In the genomic region with DNA sequence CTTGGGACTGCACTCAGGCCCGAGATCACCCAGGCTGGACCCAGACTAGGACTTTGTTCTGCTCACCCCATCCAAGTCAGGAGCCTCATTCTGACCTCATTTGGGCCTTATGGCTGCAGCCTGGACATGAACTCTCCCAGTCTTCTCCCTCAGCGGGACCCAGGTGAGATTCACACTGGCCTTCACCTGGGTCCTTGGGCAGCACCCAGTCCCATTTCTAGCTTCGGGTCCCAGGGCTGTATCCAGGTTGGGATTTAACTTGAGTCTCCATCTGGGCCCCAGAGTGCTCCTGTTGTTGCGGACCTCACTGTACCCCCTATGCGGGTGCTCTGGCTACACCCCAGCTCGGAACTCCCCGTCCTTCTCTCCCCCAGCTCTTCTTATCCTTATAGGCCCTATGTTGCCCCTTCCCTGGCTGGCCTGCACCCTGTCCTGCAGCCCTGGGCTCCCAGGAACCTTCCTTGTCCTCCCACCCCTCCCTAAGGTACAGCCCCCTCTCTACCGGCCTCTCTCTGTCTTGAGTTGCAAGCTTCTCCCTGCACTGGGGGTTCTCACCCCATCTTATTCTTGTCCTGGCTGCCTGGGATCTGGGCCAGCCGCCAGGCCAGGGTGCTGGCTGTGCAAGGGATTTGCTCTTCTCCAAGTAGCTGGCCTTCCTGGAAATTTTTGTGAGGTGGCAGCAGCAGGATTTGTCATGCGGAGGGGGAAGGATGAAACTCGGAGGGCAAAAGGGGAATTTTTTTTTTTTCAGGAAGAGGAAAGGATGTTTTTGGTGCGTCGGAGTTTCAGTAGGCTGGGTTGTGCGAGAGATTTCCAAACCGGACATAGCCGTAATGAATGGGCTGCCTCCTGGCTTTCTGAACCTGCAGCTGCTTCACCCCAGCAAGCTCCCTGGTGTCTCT, we compare ENCODE assay signal across 1 cellular context.
TF ChIP-seq lines count a peak whose summit lies in the region.

No MANE protein-coding gene starts in this region.

TF ChIP-seq in HepG2, 621 proteins besides CTCF, POLR2A, EP300 and RAD21 (continued from another document and continues in another):
- TF ChIP-seq, protein P1, sequence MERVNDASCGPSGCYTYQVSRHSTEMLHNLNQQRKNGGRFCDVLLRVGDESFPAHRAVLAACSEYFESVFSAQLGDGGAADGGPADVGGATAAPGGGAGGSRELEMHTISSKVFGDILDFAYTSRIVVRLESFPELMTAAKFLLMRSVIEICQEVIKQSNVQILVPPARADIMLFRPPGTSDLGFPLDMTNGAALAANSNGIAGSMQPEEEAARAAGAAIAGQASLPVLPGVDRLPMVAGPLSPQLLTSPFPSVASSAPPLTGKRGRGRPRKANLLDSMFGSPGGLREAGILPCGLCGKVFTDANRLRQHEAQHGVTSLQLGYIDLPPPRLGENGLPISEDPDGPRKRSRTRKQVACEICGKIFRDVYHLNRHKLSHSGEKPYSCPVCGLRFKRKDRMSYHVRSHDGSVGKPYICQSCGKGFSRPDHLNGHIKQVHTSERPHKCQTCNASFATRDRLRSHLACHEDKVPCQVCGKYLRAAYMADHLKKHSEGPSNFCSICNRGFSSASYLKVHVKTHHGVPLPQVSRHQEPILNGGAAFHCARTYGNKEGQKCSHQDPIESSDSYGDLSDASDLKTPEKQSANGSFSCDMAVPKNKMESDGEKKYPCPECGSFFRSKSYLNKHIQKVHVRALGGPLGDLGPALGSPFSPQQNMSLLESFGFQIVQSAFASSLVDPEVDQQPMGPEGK (CRISPR knock-in tag; IDR thresholded peaks at IDR 0.05) = 0 out of 2 replicates have a peak, but pooled peaks have one; percentile 25
- TF ChIP-seq, protein P2, sequence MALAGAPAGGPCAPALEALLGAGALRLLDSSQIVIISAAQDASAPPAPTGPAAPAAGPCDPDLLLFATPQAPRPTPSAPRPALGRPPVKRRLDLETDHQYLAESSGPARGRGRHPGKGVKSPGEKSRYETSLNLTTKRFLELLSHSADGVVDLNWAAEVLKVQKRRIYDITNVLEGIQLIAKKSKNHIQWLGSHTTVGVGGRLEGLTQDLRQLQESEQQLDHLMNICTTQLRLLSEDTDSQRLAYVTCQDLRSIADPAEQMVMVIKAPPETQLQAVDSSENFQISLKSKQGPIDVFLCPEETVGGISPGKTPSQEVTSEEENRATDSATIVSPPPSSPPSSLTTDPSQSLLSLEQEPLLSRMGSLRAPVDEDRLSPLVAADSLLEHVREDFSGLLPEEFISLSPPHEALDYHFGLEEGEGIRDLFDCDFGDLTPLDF (CRISPR knock-in tag; IDR thresholded peaks at IDR 0.05) = peak; percentile 31; the same call in 1 of the 2 replicates
- TF ChIP-seq, protein P3, sequence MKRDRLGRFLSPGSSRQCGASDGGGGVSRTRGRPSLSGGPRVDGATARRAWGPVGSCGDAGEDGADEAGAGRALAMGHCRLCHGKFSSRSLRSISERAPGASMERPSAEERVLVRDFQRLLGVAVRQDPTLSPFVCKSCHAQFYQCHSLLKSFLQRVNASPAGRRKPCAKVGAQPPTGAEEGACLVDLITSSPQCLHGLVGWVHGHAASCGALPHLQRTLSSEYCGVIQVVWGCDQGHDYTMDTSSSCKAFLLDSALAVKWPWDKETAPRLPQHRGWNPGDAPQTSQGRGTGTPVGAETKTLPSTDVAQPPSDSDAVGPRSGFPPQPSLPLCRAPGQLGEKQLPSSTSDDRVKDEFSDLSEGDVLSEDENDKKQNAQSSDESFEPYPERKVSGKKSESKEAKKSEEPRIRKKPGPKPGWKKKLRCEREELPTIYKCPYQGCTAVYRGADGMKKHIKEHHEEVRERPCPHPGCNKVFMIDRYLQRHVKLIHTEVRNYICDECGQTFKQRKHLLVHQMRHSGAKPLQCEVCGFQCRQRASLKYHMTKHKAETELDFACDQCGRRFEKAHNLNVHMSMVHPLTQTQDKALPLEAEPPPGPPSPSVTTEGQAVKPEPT (CRISPR knock-in tag; IDR thresholded peaks at IDR 0.05; ENCODE audit: low read depth) = no peak
- TF ChIP-seq ZNF143 (CRISPR knock-in tag; IDR thresholded peaks at IDR 0.05) = 0 out of 2 replicates have a peak, but pooled peaks have one; percentile 2
- TF ChIP-seq, protein P4, sequence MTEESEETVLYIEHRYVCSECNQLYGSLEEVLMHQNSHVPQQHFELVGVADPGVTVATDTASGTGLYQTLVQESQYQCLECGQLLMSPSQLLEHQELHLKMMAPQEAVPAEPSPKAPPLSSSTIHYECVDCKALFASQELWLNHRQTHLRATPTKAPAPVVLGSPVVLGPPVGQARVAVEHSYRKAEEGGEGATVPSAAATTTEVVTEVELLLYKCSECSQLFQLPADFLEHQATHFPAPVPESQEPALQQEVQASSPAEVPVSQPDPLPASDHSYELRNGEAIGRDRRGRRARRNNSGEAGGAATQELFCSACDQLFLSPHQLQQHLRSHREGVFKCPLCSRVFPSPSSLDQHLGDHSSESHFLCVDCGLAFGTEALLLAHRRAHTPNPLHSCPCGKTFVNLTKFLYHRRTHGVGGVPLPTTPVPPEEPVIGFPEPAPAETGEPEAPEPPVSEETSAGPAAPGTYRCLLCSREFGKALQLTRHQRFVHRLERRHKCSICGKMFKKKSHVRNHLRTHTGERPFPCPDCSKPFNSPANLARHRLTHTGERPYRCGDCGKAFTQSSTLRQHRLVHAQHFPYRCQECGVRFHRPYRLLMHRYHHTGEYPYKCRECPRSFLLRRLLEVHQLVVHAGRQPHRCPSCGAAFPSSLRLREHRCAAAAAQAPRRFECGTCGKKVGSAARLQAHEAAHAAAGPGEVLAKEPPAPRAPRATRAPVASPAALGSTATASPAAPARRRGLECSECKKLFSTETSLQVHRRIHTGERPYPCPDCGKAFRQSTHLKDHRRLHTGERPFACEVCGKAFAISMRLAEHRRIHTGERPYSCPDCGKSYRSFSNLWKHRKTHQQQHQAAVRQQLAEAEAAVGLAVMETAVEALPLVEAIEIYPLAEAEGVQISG (CRISPR knock-in tag; IDR thresholded peaks at IDR 0.05) = 0 out of 2 replicates have a peak, but pooled peaks have one; percentile 1
- TF ChIP-seq TOE1 (CRISPR knock-in tag; IDR thresholded peaks at IDR 0.05) = no peak
- TF ChIP-seq NKX3-1 (CRISPR knock-in tag; IDR thresholded peaks at IDR 0.05) = 0 out of 2 replicates have a peak, but pooled peaks have one; percentile 22
- TF ChIP-seq, protein P5, sequence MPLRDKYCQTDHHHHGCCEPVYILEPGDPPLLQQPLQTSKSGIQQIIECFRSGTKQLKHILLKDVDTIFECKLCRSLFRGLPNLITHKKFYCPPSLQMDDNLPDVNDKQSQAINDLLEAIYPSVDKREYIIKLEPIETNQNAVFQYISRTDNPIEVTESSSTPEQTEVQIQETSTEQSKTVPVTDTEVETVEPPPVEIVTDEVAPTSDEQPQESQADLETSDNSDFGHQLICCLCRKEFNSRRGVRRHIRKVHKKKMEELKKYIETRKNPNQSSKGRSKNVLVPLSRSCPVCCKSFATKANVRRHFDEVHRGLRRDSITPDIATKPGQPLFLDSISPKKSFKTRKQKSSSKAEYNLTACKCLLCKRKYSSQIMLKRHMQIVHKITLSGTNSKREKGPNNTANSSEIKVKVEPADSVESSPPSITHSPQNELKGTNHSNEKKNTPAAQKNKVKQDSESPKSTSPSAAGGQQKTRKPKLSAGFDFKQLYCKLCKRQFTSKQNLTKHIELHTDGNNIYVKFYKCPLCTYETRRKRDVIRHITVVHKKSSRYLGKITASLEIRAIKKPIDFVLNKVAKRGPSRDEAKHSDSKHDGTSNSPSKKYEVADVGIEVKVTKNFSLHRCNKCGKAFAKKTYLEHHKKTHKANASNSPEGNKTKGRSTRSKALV (CRISPR knock-in tag; IDR thresholded peaks at IDR 0.05) = peak; percentile 18; the same call in 1 of the 2 replicates
- TF ChIP-seq, protein P6, sequence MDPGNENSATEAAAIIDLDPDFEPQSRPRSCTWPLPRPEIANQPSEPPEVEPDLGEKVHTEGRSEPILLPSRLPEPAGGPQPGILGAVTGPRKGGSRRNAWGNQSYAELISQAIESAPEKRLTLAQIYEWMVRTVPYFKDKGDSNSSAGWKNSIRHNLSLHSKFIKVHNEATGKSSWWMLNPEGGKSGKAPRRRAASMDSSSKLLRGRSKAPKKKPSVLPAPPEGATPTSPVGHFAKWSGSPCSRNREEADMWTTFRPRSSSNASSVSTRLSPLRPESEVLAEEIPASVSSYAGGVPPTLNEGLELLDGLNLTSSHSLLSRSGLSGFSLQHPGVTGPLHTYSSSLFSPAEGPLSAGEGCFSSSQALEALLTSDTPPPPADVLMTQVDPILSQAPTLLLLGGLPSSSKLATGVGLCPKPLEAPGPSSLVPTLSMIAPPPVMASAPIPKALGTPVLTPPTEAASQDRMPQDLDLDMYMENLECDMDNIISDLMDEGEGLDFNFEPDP (CRISPR knock-in tag; conservative IDR thresholded peaks at IDR 0.05) = 0 out of 2 replicates have a peak, but pooled peaks have one; percentile 46
- peak; percentile 30; the same call in 1 of the 2 replicates for TF ChIP-seq KDM5A (IDR thresholded peaks at IDR 0.05; ENCODE audit: borderline replicate concordance, low read length)
- peak; percentile 11 for TF ChIP-seq AGO2 (optimal IDR thresholded peaks at IDR 0.05; ENCODE audit: low read depth, low read length)
- no peak for TF ChIP-seq REL (CRISPR knock-in tag; conservative IDR thresholded peaks at IDR 0.05)
- TF ChIP-seq ZFY (CRISPR knock-in tag; IDR thresholded peaks at IDR 0.05) = peak; percentile 73; the same call in 1 of the 2 replicates
- TF ChIP-seq CBX1 (IDR thresholded peaks at IDR 0.05; ENCODE audit: low read depth) = no peak
- peak; percentile 48; the same call in 1 of the 2 replicates for TF ChIP-seq NCOA1 (CRISPR knock-in tag; IDR thresholded peaks at IDR 0.05)
- TF ChIP-seq ZNF816 (CRISPR knock-in tag; IDR thresholded peaks at IDR 0.05; ENCODE audit: borderline replicate concordance) = peak; percentile 34; the same call in 1 of the 2 replicates
- TF ChIP-seq LCORL (IDR thresholded peaks at IDR 0.05) = no peak
- peak; percentile 33; the same call in 1 of the 2 replicates for TF ChIP-seq LCORL (CRISPR knock-in tag; IDR thresholded peaks at IDR 0.05)
- TF ChIP-seq, protein P7, sequence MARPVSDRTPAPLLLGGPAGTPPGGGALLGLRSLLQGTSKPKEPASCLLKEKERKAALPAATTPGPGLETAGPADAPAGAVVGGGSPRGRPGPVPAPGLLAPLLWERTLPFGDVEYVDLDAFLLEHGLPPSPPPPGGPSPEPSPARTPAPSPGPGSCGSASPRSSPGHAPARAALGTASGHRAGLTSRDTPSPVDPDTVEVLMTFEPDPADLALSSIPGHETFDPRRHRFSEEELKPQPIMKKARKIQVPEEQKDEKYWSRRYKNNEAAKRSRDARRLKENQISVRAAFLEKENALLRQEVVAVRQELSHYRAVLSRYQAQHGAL (CRISPR knock-in tag; IDR thresholded peaks at IDR 0.05; ENCODE audit: not compliant biosample characterization) = peak; percentile 25
- no peak for TF ChIP-seq SMAD3 (CRISPR knock-in tag; IDR thresholded peaks at IDR 0.05)
- TF ChIP-seq TMF1 (CRISPR knock-in tag; IDR thresholded peaks at IDR 0.05; ENCODE audit: low read depth) = no peak
- TF ChIP-seq ZNF737 (CRISPR knock-in tag; IDR thresholded peaks at IDR 0.05; ENCODE audit: borderline replicate concordance) = no peak
- no peak for TF ChIP-seq ATRX (CRISPR knock-in tag; IDR thresholded peaks at IDR 0.05; ENCODE audit: borderline replicate concordance)
- TF ChIP-seq ZIK1 (CRISPR knock-in tag; IDR thresholded peaks at IDR 0.05; ENCODE audit: borderline replicate concordance, low read depth) = 0 out of 2 replicates have a peak, but pooled peaks have one; percentile 46
- no peak for TF ChIP-seq ZMYM4 (CRISPR knock-in tag; IDR thresholded peaks at IDR 0.05)
- peak; percentile 46; the same call in 1 of the 2 replicates for TF ChIP-seq ZNF232 (CRISPR knock-in tag; IDR thresholded peaks at IDR 0.05; ENCODE audit: borderline replicate concordance)
- peak; percentile 68 for TF ChIP-seq HNF4A (CRISPR knock-in tag; IDR thresholded peaks at IDR 0.05)
- no peak for TF ChIP-seq AHR (CRISPR knock-in tag; IDR thresholded peaks at IDR 0.05)
- TF ChIP-seq, protein P8, sequence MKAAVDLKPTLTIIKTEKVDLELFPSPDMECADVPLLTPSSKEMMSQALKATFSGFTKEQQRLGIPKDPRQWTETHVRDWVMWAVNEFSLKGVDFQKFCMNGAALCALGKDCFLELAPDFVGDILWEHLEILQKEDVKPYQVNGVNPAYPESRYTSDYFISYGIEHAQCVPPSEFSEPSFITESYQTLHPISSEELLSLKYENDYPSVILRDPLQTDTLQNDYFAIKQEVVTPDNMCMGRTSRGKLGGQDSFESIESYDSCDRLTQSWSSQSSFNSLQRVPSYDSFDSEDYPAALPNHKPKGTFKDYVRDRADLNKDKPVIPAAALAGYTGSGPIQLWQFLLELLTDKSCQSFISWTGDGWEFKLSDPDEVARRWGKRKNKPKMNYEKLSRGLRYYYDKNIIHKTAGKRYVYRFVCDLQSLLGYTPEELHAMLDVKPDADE (CRISPR knock-in tag; IDR thresholded peaks at IDR 0.05) = 0 out of 2 replicates have a peak, but pooled peaks have one; percentile 21
- TF ChIP-seq, protein P9, sequence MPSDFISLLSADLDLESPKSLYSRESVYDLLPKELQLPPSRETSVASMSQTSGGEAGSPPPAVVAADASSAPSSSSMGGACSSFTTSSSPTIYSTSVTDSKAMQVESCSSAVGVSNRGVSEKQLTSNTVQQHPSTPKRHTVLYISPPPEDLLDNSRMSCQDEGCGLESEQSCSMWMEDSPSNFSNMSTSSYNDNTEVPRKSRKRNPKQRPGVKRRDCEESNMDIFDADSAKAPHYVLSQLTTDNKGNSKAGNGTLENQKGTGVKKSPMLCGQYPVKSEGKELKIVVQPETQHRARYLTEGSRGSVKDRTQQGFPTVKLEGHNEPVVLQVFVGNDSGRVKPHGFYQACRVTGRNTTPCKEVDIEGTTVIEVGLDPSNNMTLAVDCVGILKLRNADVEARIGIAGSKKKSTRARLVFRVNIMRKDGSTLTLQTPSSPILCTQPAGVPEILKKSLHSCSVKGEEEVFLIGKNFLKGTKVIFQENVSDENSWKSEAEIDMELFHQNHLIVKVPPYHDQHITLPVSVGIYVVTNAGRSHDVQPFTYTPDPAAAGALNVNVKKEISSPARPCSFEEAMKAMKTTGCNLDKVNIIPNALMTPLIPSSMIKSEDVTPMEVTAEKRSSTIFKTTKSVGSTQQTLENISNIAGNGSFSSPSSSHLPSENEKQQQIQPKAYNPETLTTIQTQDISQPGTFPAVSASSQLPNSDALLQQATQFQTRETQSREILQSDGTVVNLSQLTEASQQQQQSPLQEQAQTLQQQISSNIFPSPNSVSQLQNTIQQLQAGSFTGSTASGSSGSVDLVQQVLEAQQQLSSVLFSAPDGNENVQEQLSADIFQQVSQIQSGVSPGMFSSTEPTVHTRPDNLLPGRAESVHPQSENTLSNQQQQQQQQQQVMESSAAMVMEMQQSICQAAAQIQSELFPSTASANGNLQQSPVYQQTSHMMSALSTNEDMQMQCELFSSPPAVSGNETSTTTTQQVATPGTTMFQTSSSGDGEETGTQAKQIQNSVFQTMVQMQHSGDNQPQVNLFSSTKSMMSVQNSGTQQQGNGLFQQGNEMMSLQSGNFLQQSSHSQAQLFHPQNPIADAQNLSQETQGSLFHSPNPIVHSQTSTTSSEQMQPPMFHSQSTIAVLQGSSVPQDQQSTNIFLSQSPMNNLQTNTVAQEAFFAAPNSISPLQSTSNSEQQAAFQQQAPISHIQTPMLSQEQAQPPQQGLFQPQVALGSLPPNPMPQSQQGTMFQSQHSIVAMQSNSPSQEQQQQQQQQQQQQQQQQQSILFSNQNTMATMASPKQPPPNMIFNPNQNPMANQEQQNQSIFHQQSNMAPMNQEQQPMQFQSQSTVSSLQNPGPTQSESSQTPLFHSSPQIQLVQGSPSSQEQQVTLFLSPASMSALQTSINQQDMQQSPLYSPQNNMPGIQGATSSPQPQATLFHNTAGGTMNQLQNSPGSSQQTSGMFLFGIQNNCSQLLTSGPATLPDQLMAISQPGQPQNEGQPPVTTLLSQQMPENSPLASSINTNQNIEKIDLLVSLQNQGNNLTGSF (CRISPR knock-in tag; IDR thresholded peaks at IDR 0.05) = no peak
- no peak for TF ChIP-seq ZNF558 (CRISPR knock-in tag; IDR thresholded peaks at IDR 0.05; ENCODE audit: borderline replicate concordance)
- TF ChIP-seq ZMAT3 (CRISPR knock-in tag; conservative IDR thresholded peaks at IDR 0.05) = 0 out of 2 replicates have a peak, but pooled peaks have one; percentile 3
- 0 out of 2 replicates have a peak, but pooled peaks have one; percentile 1 for TF ChIP-seq HDAC2 (CRISPR knock-in tag; IDR thresholded peaks at IDR 0.05)
- TF ChIP-seq MTF2 (CRISPR knock-in tag; IDR thresholded peaks at IDR 0.05; ENCODE audit: borderline replicate concordance) = peak; percentile 89; the same call in 1 of the 2 replicates
